ENCODE assay signal across 1 cellular context in the genomic region with DNA sequence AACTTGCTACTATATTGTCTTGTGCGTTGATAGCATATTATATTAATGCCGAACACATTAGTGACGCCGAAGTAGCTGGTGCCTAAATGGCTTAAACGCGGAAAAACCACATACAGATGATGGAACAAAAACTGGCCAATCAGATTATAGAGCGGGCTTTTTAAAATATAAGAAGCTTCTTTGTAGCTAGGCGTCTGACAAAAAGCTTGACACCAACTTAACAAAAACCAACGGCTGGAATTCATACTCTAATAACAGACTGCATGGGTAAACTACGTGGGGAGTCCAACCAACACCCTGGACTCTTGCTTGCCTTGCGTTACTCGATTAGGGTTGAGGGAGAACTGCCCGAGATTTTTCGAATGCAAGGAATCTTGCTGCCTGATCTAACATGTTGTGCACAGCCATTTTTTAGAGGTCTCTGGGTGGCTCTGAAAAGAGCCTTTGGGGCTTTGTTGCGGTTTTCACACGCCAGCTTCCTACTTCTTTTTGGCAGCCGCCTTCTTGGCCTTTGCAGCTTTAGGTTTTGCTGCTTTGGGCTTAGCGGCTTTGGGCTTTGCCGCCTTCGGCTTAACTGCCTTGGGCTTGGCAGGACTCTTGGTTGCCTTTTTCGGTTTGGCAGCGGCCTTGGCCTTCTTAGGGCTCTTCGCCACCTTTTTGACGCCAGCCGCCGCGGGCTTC.
TF ChIP-seq lines count a peak whose summit lies in the region.

No MANE protein-coding gene starts in this region.

TF ChIP-seq in K562, 482 proteins besides CTCF, POLR2A, EP300 and RAD21 (continued from another document and continues in another):
- TF ChIP-seq, protein P1, sequence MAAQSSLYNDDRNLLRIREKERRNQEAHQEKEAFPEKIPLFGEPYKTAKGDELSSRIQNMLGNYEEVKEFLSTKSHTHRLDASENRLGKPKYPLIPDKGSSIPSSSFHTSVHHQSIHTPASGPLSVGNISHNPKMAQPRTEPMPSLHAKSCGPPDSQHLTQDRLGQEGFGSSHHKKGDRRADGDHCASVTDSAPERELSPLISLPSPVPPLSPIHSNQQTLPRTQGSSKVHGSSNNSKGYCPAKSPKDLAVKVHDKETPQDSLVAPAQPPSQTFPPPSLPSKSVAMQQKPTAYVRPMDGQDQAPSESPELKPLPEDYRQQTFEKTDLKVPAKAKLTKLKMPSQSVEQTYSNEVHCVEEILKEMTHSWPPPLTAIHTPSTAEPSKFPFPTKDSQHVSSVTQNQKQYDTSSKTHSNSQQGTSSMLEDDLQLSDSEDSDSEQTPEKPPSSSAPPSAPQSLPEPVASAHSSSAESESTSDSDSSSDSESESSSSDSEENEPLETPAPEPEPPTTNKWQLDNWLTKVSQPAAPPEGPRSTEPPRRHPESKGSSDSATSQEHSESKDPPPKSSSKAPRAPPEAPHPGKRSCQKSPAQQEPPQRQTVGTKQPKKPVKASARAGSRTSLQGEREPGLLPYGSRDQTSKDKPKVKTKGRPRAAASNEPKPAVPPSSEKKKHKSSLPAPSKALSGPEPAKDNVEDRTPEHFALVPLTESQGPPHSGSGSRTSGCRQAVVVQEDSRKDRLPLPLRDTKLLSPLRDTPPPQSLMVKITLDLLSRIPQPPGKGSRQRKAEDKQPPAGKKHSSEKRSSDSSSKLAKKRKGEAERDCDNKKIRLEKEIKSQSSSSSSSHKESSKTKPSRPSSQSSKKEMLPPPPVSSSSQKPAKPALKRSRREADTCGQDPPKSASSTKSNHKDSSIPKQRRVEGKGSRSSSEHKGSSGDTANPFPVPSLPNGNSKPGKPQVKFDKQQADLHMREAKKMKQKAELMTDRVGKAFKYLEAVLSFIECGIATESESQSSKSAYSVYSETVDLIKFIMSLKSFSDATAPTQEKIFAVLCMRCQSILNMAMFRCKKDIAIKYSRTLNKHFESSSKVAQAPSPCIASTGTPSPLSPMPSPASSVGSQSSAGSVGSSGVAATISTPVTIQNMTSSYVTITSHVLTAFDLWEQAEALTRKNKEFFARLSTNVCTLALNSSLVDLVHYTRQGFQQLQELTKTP (IDR thresholded peaks at IDR 0.05; ENCODE audit: low read depth in 1 of 2, partially characterized antibody in 2 of 2): no peak
- TF ChIP-seq, protein P2, sequence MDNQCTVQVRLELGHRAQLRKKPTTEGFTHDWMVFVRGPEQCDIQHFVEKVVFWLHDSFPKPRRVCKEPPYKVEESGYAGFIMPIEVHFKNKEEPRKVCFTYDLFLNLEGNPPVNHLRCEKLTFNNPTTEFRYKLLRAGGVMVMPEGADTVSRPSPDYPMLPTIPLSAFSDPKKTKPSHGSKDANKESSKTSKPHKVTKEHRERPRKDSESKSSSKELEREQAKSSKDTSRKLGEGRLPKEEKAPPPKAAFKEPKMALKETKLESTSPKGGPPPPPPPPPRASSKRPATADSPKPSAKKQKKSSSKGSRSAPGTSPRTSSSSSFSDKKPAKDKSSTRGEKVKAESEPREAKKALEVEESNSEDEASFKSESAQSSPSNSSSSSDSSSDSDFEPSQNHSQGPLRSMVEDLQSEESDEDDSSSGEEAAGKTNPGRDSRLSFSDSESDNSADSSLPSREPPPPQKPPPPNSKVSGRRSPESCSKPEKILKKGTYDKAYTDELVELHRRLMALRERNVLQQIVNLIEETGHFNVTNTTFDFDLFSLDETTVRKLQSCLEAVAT (IDR thresholded peaks at IDR 0.05): 0 out of 4 replicates have a peak, but pooled peaks of 1 of the 2 experiments have one; percentile 14
- TF ChIP-seq, protein P3, sequence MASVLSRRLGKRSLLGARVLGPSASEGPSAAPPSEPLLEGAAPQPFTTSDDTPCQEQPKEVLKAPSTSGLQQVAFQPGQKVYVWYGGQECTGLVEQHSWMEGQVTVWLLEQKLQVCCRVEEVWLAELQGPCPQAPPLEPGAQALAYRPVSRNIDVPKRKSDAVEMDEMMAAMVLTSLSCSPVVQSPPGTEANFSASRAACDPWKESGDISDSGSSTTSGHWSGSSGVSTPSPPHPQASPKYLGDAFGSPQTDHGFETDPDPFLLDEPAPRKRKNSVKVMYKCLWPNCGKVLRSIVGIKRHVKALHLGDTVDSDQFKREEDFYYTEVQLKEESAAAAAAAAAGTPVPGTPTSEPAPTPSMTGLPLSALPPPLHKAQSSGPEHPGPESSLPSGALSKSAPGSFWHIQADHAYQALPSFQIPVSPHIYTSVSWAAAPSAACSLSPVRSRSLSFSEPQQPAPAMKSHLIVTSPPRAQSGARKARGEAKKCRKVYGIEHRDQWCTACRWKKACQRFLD (CRISPR knock-in tag; IDR thresholded peaks at IDR 0.05): no peak
- TF ChIP-seq, protein P4, sequence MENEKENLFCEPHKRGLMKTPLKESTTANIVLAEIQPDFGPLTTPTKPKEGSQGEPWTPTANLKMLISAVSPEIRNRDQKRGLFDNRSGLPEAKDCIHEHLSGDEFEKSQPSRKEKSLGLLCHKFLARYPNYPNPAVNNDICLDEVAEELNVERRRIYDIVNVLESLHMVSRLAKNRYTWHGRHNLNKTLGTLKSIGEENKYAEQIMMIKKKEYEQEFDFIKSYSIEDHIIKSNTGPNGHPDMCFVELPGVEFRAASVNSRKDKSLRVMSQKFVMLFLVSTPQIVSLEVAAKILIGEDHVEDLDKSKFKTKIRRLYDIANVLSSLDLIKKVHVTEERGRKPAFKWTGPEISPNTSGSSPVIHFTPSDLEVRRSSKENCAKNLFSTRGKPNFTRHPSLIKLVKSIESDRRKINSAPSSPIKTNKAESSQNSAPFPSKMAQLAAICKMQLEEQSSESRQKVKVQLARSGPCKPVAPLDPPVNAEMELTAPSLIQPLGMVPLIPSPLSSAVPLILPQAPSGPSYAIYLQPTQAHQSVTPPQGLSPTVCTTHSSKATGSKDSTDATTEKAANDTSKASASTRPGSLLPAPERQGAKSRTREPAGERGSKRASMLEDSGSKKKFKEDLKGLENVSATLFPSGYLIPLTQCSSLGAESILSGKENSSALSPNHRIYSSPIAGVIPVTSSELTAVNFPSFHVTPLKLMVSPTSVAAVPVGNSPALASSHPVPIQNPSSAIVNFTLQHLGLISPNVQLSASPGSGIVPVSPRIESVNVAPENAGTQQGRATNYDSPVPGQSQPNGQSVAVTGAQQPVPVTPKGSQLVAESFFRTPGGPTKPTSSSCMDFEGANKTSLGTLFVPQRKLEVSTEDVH (IDR thresholded peaks at IDR 0.05; ENCODE audit: low read depth, partially characterized antibody): no peak
- TF ChIP-seq TAF1 (IDR thresholded peaks at IDR 0.05; ENCODE audit: control insufficient read depth, extremely low read depth, insufficient read depth, low read length, severe bottlenecking): peak; percentile 5
- peak; percentile 24; the same call in 1 of the 2 replicates for TF ChIP-seq L3MBTL2 (IDR thresholded peaks at IDR 0.05)
- TF ChIP-seq, protein P5, sequence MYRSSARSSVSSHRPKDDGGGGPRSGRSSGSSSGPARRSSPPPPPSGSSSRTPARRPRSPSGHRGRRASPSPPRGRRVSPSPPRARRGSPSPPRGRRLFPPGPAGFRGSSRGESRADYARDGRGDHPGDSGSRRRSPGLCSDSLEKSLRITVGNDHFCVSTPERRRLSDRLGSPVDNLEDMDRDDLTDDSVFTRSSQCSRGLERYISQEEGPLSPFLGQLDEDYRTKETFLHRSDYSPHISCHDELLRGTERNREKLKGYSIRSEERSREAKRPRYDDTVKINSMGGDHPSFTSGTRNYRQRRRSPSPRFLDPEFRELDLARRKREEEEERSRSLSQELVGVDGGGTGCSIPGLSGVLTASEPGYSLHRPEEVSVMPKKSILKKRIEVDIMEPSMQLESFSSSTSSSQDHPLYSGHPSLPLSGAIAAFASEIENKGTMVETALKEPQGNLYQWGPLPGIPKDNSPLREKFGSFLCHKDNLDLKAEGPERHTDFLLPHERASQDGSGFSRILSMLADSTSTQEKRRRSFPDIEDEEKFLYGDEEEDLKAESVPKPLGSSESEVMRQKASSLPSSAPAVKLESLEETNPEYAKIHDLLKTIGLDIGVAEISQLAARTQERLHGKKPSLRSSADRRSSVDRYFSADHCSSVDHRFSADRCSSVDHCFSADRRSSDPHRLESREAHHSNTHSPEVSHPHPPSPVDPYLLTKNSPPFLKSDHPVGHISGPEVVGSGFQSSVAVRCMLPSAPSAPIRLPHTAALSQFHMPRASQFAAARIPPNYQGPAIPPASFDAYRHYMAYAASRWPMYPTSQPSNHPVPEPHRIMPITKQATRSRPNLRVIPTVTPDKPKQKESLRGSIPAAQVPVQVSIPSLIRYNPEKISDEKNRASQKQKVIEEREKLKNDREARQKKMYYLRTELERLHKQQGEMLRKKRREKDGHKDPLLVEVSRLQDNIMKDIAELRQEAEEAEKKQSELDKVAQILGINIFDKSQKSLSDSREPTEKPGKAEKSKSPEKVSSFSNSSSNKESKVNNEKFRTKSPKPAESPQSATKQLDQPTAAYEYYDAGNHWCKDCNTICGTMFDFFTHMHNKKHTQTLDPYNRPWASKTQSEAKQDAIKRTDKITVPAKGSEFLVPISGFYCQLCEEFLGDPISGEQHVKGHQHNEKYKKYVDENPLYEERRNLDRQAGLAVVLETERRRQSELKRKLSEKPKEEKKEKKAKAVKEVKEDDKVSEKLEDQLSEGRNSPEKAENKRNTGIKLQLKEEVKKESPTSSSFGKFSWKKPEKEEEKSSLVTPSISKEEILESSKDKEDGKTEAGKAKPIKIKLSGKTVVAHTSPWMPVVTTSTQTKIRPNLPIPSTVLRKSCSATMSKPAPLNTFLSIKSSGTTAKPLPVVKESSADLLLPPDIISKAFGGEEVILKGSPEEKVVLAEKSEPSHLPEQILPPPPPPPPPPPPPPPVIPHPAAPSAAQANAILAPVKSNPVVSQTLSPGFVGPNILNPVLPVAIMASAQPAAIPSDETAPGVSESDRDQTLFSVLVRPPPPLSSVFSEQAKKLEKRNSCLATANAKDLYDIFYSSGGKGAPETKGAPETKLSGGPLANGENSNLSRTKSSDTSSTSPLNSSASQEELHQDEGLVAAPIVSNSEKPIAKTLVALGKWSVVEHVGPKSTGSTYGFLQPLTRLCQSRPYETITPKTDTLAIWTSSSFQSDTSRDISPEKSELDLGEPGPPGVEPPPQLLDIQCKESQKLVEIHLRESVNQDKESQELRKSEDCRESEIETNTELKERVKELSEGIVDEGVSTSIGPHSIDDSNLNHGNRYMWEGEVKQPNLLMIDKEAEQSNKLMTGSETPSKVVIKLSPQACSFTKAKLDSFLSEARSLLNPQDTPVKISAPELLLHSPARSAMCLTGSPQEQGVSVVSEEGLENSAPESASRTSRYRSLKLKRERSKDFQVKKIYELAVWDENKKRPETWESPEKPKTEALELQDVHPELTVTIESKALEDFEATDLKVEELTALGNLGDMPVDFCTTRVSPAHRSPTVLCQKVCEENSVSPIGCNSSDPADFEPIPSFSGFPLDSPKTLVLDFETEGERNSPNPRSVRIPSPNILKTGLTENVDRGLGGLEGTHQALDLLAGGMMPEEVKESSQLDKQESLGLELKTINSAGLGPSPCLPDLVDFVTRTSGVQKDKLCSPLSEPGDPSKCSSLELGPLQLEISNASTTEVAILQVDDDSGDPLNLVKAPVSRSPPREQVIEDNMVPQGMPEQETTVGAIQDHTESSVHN (IDR thresholded peaks at IDR 0.05; ENCODE audit: borderline replicate concordance in 1 of 2, low read depth in 1 of 2): no peak
- TF ChIP-seq NFYB (IDR thresholded peaks at IDR 0.05; ENCODE audit: extremely low read depth, insufficient read length): peak; percentile 64
- peak; percentile 19; the same call in 1 of the 2 replicates for TF ChIP-seq POLR2AphosphoS2 (IDR thresholded peaks at IDR 0.05; ENCODE audit: low read length)
- TF ChIP-seq YY1 (IDR thresholded peaks at IDR 0.05; ENCODE audit: borderline replicate concordance in 1 of 3, control insufficient read depth in 1 of 3, extremely low read depth in 1 of 3, insufficient read depth in 3 of 3, insufficient read length in 1 of 3, insufficient replicate concordance in 2 of 3, low read depth in 1 of 3, low read length in 2 of 3): peak in 1 of 3 experiments; percentile 65
- TF ChIP-seq POLR2AphosphoS5 (IDR thresholded peaks at IDR 0.05; ENCODE audit: control insufficient read depth, insufficient read depth, low read depth, low read length): peak; percentile 84
- TF ChIP-seq ETS1 (conservative IDR thresholded peaks at IDR 0.05; ENCODE audit: control insufficient read depth, low read depth, low read length): 0 out of 2 replicates have a peak, but pooled peaks have one; percentile 44
- TF ChIP-seq ZBTB26 (CRISPR knock-in tag; IDR thresholded peaks at IDR 0.05): no peak
- TF ChIP-seq ZNF23 (CRISPR knock-in tag; IDR thresholded peaks at IDR 0.05): no peak
- TF ChIP-seq, protein P6, sequence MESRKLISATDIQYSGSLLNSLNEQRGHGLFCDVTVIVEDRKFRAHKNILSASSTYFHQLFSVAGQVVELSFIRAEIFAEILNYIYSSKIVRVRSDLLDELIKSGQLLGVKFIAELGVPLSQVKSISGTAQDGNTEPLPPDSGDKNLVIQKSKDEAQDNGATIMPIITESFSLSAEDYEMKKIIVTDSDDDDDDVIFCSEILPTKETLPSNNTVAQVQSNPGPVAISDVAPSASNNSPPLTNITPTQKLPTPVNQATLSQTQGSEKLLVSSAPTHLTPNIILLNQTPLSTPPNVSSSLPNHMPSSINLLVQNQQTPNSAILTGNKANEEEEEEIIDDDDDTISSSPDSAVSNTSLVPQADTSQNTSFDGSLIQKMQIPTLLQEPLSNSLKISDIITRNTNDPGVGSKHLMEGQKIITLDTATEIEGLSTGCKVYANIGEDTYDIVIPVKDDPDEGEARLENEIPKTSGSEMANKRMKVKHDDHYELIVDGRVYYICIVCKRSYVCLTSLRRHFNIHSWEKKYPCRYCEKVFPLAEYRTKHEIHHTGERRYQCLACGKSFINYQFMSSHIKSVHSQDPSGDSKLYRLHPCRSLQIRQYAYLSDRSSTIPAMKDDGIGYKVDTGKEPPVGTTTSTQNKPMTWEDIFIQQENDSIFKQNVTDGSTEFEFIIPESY (CRISPR knock-in tag; IDR thresholded peaks at IDR 0.05): peak; percentile 45
- no peak for TF ChIP-seq MCM5 (IDR thresholded peaks at IDR 0.05; ENCODE audit: low read depth)
- TF ChIP-seq NONO (IDR thresholded peaks at IDR 0.05; ENCODE audit: low read depth in 2 of 2, low read length in 1 of 2): 0 out of 4 replicates have a peak, but pooled peaks of 1 of the 2 experiments have one; percentile 14
- no peak for TF ChIP-seq ZBTB17 (CRISPR knock-in tag; IDR thresholded peaks at IDR 0.05)
- TF ChIP-seq THRAP3 (IDR thresholded peaks at IDR 0.05; ENCODE audit: borderline replicate concordance): no peak
- no peak for TF ChIP-seq MBD2 (IDR thresholded peaks at IDR 0.05; ENCODE audit: borderline replicate concordance, low read depth)
- TF ChIP-seq PURB (CRISPR knock-in tag; IDR thresholded peaks at IDR 0.05; ENCODE audit: low read depth): no peak
- peak; percentile 43; the same call in 1 of the 2 replicates for TF ChIP-seq FOXM1 (IDR thresholded peaks at IDR 0.05; ENCODE audit: low read depth)
- no peak for TF ChIP-seq FOXM1 (CRISPR knock-in tag; IDR thresholded peaks at IDR 0.05; ENCODE audit: low read depth)
- no peak for TF ChIP-seq NR2F6 (CRISPR knock-in tag; IDR thresholded peaks at IDR 0.05)
- TF ChIP-seq SMAD1 (IDR thresholded peaks at IDR 0.05; ENCODE audit: low read depth, low read length, partially characterized antibody): peak; percentile 59
